ENCODE assay signal across 1 cellular context in genomic region chr12:121209629-121210572, GRCh38.
TF ChIP-seq lines count a peak whose summit lies in the region.

A gene with protein sequence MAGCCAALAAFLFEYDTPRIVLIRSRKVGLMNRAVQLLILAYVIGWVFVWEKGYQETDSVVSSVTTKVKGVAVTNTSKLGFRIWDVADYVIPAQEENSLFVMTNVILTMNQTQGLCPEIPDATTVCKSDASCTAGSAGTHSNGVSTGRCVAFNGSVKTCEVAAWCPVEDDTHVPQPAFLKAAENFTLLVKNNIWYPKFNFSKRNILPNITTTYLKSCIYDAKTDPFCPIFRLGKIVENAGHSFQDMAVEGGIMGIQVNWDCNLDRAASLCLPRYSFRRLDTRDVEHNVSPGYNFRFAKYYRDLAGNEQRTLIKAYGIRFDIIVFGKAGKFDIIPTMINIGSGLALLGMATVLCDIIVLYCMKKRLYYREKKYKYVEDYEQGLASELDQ (plus strand): TSS chr12:121210129. CDS start chr12:121210165, 36 bp downstream.

TF ChIP-seq in HEK293, 187 proteins besides CTCF, POLR2A, EP300 and RAD21 (continued from another document and continues in another):
- TF ChIP-seq KLF8 (tag by site-specific recombination; IDR thresholded peaks at IDR 0.05) = 0 out of 2 replicates have a peak, but pooled peaks have one; percentile 54
- peak; percentile 70 for TF ChIP-seq PATZ1 (tag by site-specific recombination; IDR thresholded peaks at IDR 0.05)
- TF ChIP-seq ZNF596 (tag by site-specific recombination; IDR thresholded peaks at IDR 0.05) = peak; percentile 52; the same call in 1 of the 2 replicates
- TF ChIP-seq, protein P1, sequence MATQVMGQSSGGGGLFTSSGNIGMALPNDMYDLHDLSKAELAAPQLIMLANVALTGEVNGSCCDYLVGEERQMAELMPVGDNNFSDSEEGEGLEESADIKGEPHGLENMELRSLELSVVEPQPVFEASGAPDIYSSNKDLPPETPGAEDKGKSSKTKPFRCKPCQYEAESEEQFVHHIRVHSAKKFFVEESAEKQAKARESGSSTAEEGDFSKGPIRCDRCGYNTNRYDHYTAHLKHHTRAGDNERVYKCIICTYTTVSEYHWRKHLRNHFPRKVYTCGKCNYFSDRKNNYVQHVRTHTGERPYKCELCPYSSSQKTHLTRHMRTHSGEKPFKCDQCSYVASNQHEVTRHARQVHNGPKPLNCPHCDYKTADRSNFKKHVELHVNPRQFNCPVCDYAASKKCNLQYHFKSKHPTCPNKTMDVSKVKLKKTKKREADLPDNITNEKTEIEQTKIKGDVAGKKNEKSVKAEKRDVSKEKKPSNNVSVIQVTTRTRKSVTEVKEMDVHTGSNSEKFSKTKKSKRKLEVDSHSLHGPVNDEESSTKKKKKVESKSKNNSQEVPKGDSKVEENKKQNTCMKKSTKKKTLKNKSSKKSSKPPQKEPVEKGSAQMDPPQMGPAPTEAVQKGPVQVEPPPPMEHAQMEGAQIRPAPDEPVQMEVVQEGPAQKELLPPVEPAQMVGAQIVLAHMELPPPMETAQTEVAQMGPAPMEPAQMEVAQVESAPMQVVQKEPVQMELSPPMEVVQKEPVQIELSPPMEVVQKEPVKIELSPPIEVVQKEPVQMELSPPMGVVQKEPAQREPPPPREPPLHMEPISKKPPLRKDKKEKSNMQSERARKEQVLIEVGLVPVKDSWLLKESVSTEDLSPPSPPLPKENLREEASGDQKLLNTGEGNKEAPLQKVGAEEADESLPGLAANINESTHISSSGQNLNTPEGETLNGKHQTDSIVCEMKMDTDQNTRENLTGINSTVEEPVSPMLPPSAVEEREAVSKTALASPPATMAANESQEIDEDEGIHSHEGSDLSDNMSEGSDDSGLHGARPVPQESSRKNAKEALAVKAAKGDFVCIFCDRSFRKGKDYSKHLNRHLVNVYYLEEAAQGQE (tag by site-specific recombination; IDR thresholded peaks at IDR 0.05) = no peak
- no peak for TF ChIP-seq ZNF48 (tag by site-specific recombination; IDR thresholded peaks at IDR 0.05)
- no peak for TF ChIP-seq ZNF302 (tag by site-specific recombination; IDR thresholded peaks at IDR 0.05; ENCODE audit: low read depth)
- TF ChIP-seq WT1 (tag by site-specific recombination; IDR thresholded peaks at IDR 0.05) = 0 out of 2 replicates have a peak, but pooled peaks have one; percentile 27
- no peak for TF ChIP-seq ZNF184 (tag by site-specific recombination; IDR thresholded peaks at IDR 0.05)
- TF ChIP-seq, protein P2, sequence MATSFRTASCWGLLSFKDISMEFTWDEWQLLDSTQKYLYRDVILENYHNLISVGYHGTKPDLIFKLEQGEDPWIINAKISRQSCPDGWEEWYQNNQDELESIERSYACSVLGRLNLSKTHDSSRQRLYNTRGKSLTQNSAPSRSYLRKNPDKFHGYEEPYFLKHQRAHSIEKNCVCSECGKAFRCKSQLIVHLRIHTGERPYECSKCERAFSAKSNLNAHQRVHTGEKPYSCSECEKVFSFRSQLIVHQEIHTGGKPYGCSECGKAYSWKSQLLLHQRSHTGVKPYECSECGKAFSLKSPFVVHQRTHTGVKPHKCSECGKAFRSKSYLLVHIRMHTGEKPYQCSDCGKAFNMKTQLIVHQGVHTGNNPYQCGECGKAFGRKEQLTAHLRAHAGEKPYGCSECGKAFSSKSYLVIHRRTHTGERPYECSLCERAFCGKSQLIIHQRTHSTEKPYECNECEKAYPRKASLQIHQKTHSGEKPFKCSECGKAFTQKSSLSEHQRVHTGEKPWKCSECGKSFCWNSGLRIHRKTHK (tag by site-specific recombination; IDR thresholded peaks at IDR 0.05) = no peak
- peak; percentile 63; the same call in 1 of the 2 replicates for TF ChIP-seq ZIC2 (tag by site-specific recombination; IDR thresholded peaks at IDR 0.05)
- 0 out of 2 replicates have a peak, but pooled peaks have one; percentile 68 for TF ChIP-seq KLF10 (tag by site-specific recombination; IDR thresholded peaks at IDR 0.05)
- peak; percentile 99 for TF ChIP-seq ZSCAN16 (tag by site-specific recombination; IDR thresholded peaks at IDR 0.05)
- no peak for TF ChIP-seq ZNF366 (tag by site-specific recombination; conservative IDR thresholded peaks at IDR 0.05)
- TF ChIP-seq, protein P3, sequence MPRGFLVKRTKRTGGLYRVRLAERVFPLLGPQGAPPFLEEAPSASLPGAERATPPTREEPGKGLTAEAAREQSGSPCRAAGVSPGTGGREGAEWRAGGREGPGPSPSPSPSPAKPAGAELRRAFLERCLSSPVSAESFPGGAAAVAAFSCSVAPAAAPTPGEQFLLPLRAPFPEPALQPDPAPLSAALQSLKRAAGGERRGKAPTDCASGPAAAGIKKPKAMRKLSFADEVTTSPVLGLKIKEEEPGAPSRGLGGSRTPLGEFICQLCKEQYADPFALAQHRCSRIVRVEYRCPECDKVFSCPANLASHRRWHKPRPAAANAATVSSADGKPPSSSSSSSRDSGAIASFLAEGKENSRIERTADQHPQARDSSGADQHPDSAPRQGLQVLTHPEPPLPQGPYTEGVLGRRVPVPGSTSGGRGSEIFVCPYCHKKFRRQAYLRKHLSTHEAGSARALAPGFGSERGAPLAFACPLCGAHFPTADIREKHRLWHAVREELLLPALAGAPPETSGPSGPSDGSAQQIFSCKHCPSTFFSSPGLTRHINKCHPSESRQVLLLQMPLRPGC (tag by site-specific recombination; IDR thresholded peaks at IDR 0.05) = no peak
- no peak for TF ChIP-seq ELK4 (IDR thresholded peaks at IDR 0.05; ENCODE audit: borderline replicate concordance, low read depth, low read length)
- TF ChIP-seq ZNF2 (tag by site-specific recombination; IDR thresholded peaks at IDR 0.05) = 0 out of 2 replicates have a peak, but pooled peaks have one; percentile 12
- TF ChIP-seq ZNF350 (tag by site-specific recombination; IDR thresholded peaks at IDR 0.05) = no peak
- TF ChIP-seq MEIS1 (CRISPR knock-in tag; IDR thresholded peaks at IDR 0.05; ENCODE audit: borderline replicate concordance) = no peak
- no peak for TF ChIP-seq ZNF169 (tag by site-specific recombination; IDR thresholded peaks at IDR 0.05)
- no peak for TF ChIP-seq ZNF114 (tag by site-specific recombination; IDR thresholded peaks at IDR 0.05)
- TF ChIP-seq ZNF664 (tag by site-specific recombination; IDR thresholded peaks at IDR 0.05) = no peak
- TF ChIP-seq ZNF133 (tag by site-specific recombination; IDR thresholded peaks at IDR 0.05) = no peak
- no peak for TF ChIP-seq ATF2 (tag by site-specific recombination; IDR thresholded peaks at IDR 0.05; ENCODE audit: low read depth)
- TF ChIP-seq FEZF1 (tag by site-specific recombination; IDR thresholded peaks at IDR 0.05) = no peak
- peak; percentile 6; the same call in 1 of the 2 replicates for TF ChIP-seq ZNF202 (tag by site-specific recombination; IDR thresholded peaks at IDR 0.05; ENCODE audit: borderline replicate concordance)
- TF ChIP-seq ZNF121 (tag by site-specific recombination; IDR thresholded peaks at IDR 0.05) = peak; percentile 83
- TF ChIP-seq, protein P4, sequence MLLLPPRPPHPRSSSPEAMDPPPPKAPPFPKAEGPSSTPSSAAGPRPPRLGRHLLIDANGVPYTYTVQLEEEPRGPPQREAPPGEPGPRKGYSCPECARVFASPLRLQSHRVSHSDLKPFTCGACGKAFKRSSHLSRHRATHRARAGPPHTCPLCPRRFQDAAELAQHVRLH (tag by site-specific recombination; IDR thresholded peaks at IDR 0.05) = no peak
- TF ChIP-seq ZNF610 (tag by site-specific recombination; IDR thresholded peaks at IDR 0.05; ENCODE audit: borderline replicate concordance) = no peak
- no peak for TF ChIP-seq ZNF16 (tag by site-specific recombination; IDR thresholded peaks at IDR 0.05; ENCODE audit: low read depth)
- TF ChIP-seq ZNF501 (tag by site-specific recombination; IDR thresholded peaks at IDR 0.05) = peak; percentile 49; the same call in 1 of the 2 replicates
- no peak; the same call in 1 of the 2 replicates for TF ChIP-seq ZNF394 (tag by site-specific recombination; IDR thresholded peaks at IDR 0.05; ENCODE audit: borderline replicate concordance)
- no peak for TF ChIP-seq ZFP37 (tag by site-specific recombination; IDR thresholded peaks at IDR 0.05)
- TF ChIP-seq ZNF324 (tag by site-specific recombination; IDR thresholded peaks at IDR 0.05) = no peak
- TF ChIP-seq, protein P5, sequence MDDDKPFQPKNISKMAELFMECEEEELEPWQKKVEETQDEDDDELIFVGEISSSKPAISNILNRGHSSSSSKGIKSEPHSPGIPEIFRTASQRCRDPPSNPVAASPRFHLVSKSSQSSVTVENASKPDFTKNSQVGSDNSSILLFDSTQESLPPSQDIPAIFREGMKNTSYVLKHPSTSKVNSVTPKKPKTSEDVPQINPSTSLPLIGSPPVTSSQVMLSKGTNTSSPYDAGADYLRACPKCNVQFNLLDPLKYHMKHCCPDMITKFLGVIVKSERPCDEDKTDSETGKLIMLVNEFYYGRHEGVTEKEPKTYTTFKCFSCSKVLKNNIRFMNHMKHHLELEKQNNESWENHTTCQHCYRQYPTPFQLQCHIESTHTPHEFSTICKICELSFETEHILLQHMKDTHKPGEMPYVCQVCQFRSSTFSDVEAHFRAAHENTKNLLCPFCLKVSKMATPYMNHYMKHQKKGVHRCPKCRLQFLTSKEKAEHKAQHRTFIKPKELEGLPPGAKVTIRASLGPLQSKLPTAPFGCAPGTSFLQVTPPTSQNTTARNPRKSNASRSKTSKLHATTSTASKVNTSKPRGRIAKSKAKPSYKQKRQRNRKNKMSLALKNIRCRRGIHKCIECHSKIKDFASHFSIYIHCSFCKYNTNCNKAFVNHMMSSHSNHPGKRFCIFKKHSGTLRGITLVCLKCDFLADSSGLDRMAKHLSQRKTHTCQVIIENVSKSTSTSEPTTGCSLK (tag by site-specific recombination; IDR thresholded peaks at IDR 0.05) = no peak
- TF ChIP-seq ZNF10 (tag by site-specific recombination; IDR thresholded peaks at IDR 0.05) = 0 out of 2 replicates have a peak, but pooled peaks have one; percentile 9
- TF ChIP-seq RBAK (tag by site-specific recombination; IDR thresholded peaks at IDR 0.05) = no peak
- TF ChIP-seq, protein P6, sequence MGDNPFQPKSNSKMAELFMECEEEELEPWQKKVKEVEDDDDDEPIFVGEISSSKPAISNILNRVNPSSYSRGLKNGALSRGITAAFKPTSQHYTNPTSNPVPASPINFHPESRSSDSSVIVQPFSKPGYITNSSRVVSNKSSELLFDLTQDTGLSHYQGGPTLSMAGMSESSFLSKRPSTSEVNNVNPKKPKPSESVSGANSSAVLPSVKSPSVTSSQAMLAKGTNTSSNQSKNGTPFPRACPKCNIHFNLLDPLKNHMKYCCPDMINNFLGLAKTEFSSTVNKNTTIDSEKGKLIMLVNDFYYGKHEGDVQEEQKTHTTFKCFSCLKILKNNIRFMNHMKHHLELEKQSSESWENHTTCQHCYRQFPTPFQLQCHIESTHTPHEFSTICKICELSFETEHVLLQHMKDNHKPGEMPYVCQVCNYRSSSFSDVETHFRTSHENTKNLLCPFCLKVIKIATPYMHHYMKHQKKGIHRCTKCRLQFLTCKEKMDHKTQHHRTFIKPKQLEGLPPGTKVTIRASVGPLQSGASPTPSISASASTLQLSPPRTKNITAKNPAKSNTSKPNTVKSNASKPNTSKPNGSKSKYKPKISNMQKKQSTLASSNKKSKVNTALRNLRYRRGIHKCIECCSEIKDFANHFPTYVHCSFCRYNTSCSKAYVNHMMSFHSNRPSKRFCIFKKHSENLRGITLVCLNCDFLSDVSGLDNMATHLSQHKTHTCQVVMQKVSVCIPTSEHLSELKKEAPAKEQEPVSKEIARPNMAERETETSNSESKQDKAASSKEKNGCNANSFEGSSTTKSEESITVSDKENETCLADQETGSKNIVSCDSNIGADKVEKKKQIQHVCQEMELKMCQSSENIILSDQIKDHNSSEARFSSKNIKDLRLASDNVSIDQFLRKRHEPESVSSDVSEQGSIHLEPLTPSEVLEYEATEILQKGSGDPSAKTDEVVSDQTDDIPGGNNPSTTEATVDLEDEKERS (tag by site-specific recombination; IDR thresholded peaks at IDR 0.05) = no peak
- TF ChIP-seq ZNF404 (tag by site-specific recombination; IDR thresholded peaks at IDR 0.05) = no peak
